7 cellular contexts compared by ENCODE assay signal in the genomic region with DNA sequence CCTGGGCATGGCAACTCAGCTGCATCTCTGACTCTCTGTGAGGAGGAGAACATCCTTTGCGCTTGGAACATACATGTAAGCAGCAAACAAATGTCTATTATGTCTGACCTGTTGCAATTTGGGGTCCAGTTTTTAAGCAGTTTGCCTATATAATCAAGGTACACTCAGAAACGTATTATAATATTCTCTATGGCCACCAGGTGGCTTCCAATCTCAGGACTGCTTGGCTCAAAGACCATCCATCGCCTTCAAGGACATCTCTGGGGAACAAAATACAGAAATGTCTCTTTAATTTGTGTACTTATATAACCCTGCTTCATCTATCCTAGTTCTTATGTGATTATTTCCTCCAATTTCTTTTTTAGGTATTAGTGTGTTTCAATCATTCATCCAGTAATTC.
DNase-seq lines count a peak whose midpoint lies in the region; ATAC-seq and TF ChIP-seq lines count a peak whose summit lies in the region.

No MANE protein-coding gene starts in this region.

- DNase-seq in OCI-M1 (lab: John Stamatoyannopoulos, UW) (peak; percentile 38), left lobe of liver (ENCODE audit: low spot score) (no peak), heart left ventricle (no peak), NCI-H187 (lab: John Stamatoyannopoulos, UW) (no peak)
- DNase-seq in activated CD8-positive, alpha-beta memory T cell treated with anti-CD3 and anti-CD28 coated beads, Interleukin-2, amount 50 U/mL, for 48 hours, result no peak

- TF ChIP-seq POLR2A in heart left ventricle (IDR thresholded peaks at IDR 0.05), result no peak

- H3K27me3 ChIP-seq in heart left ventricle, result no peaks in the 10 kb centered on the region

- H3K9me3 ChIP-seq in heart left ventricle, result no peaks in the 10 kb centered on the region

- ATAC-seq in GM18867 (IDR thresholded peaks at IDR 0.05; ENCODE audit: unreplicated experiment) (peak; percentile 94), HG02884 (IDR thresholded peaks at IDR 0.05; ENCODE audit: unreplicated experiment) (peak; percentile 76), left lobe of liver (peak; percentile 36), heart left ventricle (no peak)

- WGBS in heart left ventricle, 4 donors, result 50 to 62% (median 57%) methylated on average over 3 of the region's 3 CpGs

- no peaks in the 10 kb centered on the region for H3K36me3 ChIP-seq in heart left ventricle

- H3K4me1 ChIP-seq in heart left ventricle, result no peaks in the 10 kb centered on the region

- H3K27ac ChIP-seq in heart left ventricle, result no peak overlapping the region

- intact Hi-C loops in heart left ventricle (cut with DNase I), result no loop called here

- no peak overlapping the region for H3K4me3 ChIP-seq in heart left ventricle

- TF ChIP-seq CTCF in heart left ventricle (IDR thresholded peaks at IDR 0.05), result peak in 1 of 12 donors; percentile 21

Comparison
In these comparisons a context has a peak if more than half of its experiments do, and no peak if none do; other contexts are left out.
1. ATAC-seq: peak in GM18867 (single experiment), HG02884 (single experiment) and left lobe of liver (single experiment); none in heart left ventricle (0 of 4).